26 cellular contexts compared by ENCODE assay signal in genomic region chr3:48459773-48460516, GRCh38.
"Had no signal": no experiment of that assay in that cellular context is flagged by ENCODE, and none has a peak within 500 bp of the region (broad histone marks: within the 10 kb centered on the region; RNA-seq: fewer than 3 reads in every experiment).

No MANE protein-coding gene starts in this region.

- H3K27me3 Mint-ChIP-seq: activated CD4-positive, alpha-beta T cell treated with anti-CD3 and anti-CD28 coated beads for 36 hours; naive B cell had no signal

- H3K27ac Mint-ChIP-seq: activated CD4-positive, alpha-beta T cell treated with anti-CD3 and anti-CD28 coated beads for 36 hours; activated naive CD4-positive, alpha-beta T cell treated with anti-CD3 and anti-CD28 coated beads for 36 hours; activated T-helper 1 cell treated with anti-CD3 and anti-CD28 coated beads, Interleukin-12 subunit alpha, Interleukin-12 subunit beta, Interleukin-2, Interleukin-4 antibody, amounts not matched to agents 30 ng/mL and 10 ng/mL and 1 ng/mL, durations not matched to agents 14 hours and 24 hours and 36 hours; mesothelial cell of epicardium; nephron progenitor cell had no signal

- H3K27ac ChIP-seq: colonic mucosa, heart right ventricle, left ventricle myocardium inferior, neutrophil, pancreas, prostate gland, sigmoid colon, suprapubic skin, tibial artery had no signal

- H3K4me1 Mint-ChIP-seq: activated CD4-positive, alpha-beta T cell treated with anti-CD3 and anti-CD28 coated beads for 36 hours; mesothelial cell of epicardium; naive B cell had no signal

- H3K27me3 ChIP-seq: colonic mucosa, dorsolateral prefrontal cortex, heart right ventricle, neutrophil, pancreas, sigmoid colon, suprapubic skin, tibial artery had no signal

- H3K4me3 Mint-ChIP-seq: activated CD4-positive, alpha-beta T cell treated with anti-CD3 and anti-CD28 coated beads for 36 hours; activated naive CD4-positive, alpha-beta T cell treated with anti-CD3 and anti-CD28 coated beads for 36 hours; activated T-helper 1 cell treated with anti-CD3 and anti-CD28 coated beads, Interleukin-12 subunit alpha, Interleukin-12 subunit beta, Interleukin-2, Interleukin-4 antibody, amounts not matched to agents 30 ng/mL and 10 ng/mL and 1 ng/mL, durations not matched to agents 14 hours and 24 hours and 36 hours; mesothelial cell of epicardium; nephron progenitor cell had no signal

- H3K9me3 Mint-ChIP-seq: activated naive CD4-positive, alpha-beta T cell treated with anti-CD3 and anti-CD28 coated beads for 36 hours; activated T-helper 1 cell treated with anti-CD3 and anti-CD28 coated beads, Interleukin-12 subunit alpha, Interleukin-12 subunit beta, Interleukin-2, Interleukin-4 antibody, amounts not matched to agents 30 ng/mL and 10 ng/mL and 1 ng/mL, durations not matched to agents 14 hours and 24 hours and 36 hours; mesothelial cell of epicardium; naive B cell; nephron progenitor cell had no signal

- H3K4me3 ChIP-seq: colonic mucosa, dorsolateral prefrontal cortex, heart right ventricle, left ventricle myocardium inferior, pancreas, prostate gland, sigmoid colon, suprapubic skin, tibial artery had no signal

- DNase-seq: activated CD4-positive, alpha-beta T cell treated with anti-CD3 and anti-CD28 coated beads for 36 hours; activated CD4-positive, CD25-positive, alpha-beta regulatory T cell; activated CD8-positive, alpha-beta memory T cell treated with anti-CD3 and anti-CD28 coated beads for 24 hours; activated naive CD4-positive, alpha-beta T cell treated with anti-CD3 and anti-CD28 coated beads for 36 hours; amniotic stem cell; central memory CD4-positive, alpha-beta T cell; colonic mucosa; effector memory CD4-positive, alpha-beta T cell; erythroblast; heart right ventricle; left ventricle myocardium inferior; naive B cell; nephron progenitor cell; pancreas; retina; sigmoid colon; small intestine; stimulated activated CD4-positive, alpha-beta T cell treated with anti-CD3 and anti-CD28 coated beads, Interleukin-1b, Interleukin-23, amount 100 ng/mL, for 48 hours; stimulated activated naive CD4-positive, alpha-beta T cell; tibial artery had no signal

- H3K9me3 ChIP-seq: colonic mucosa, heart right ventricle, left ventricle myocardium inferior, neutrophil, pancreas, prostate gland, sigmoid colon, suprapubic skin, tibial artery had no signal

- H3K36me3 Mint-ChIP-seq: naive B cell had no signal

- ATAC-seq: activated CD4-positive, alpha-beta T cell treated with anti-CD3 and anti-CD28 coated beads for 36 hours; heart right ventricle; pancreas had no signal
